In the genomic region with DNA sequence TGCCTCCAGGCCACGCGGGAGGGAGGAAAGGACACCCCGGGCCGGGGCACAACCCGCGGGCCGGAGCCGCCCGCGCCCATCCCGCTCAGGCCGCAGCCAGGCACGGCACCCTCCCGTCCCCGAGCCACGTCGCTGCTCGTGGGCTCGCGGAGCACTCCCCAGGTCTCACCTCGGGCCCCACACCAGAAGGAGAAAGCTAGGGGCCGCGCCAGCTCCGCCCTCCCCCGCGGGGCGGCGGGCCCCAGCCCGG, we compare ENCODE assay signal across 8 cellular contexts. TPM values are rescaled to one million over a fixed set of nuclear protein-coding genes. Genes with fewer than 3 reads are reported as not detected.
DNase-seq lines count a peak whose midpoint lies in the region; ATAC-seq and TF ChIP-seq lines count a peak whose summit lies in the region.

No MANE protein-coding gene starts in this region.

- H3K4me1 ChIP-seq in Peyer's patch = peaks cover 0 to 51% (median 14%) of the 10 kb centered on the region in 4 donors

- no peaks in the 10 kb centered on the region for H3K9me3 ChIP-seq in Peyer's patch

- peak overlapping the region; percentile 72 to 90 (median 80) for H3K4me3 ChIP-seq in Peyer's patch
- peak overlapping the region; percentile 90 for H3K4me3 ChIP-seq in fibroblast of mammary gland (ENCODE audit: control insufficient read depth, low read depth, low read length)
- H3K4me3 ChIP-seq in skeletal muscle cell (ENCODE audit: low read depth, low read length) = peak overlapping the region; percentile 66

- peak; percentile 11 for ATAC-seq in GM18519 (IDR thresholded peaks at IDR 0.05; ENCODE audit: low FRiP score, unreplicated experiment)
- ATAC-seq in HG03045 (IDR thresholded peaks at IDR 0.05; ENCODE audit: unreplicated experiment) = no peak
- ATAC-seq in GM21786 (IDR thresholded peaks at IDR 0.05; ENCODE audit: unreplicated experiment) = no peak

- no peaks in the 10 kb centered on the region for H3K36me3 ChIP-seq in Peyer's patch

- peak overlapping the region; percentile 94 to 99 (median 96) for H3K27ac ChIP-seq in Peyer's patch

- TF ChIP-seq CTCF in Peyer's patch (IDR thresholded peaks at IDR 0.05) = peak in 2 of 6 experiments; percentile 18 to 21
- no peak for TF ChIP-seq CTCF in fibroblast of mammary gland (conservative IDR thresholded peaks at IDR 0.05; ENCODE audit: control insufficient read depth, insufficient read depth, low read depth, low read length)

- no peaks in the 10 kb centered on the region for H3K27me3 ChIP-seq in Peyer's patch

- no peak for DNase-seq in Peyer's patch
- DNase-seq in fibroblast of mammary gland (ENCODE audit: low read depth) = no peak
- no peak for DNase-seq in skeletal muscle cell (ENCODE audit: low read depth)
- no peak for DNase-seq in GDM1 (lab: John Stamatoyannopoulos, UW)
- DNase-seq in activated CD8-positive, alpha-beta memory T cell treated with anti-CD3 and anti-CD28 coated beads for 24 hours = no peak

- peak in 1 of 2 donors; percentile 81 for TF ChIP-seq POLR2A in Peyer's patch (IDR thresholded peaks at IDR 0.05)

RNA-seq across cellular contexts. Expression of gene HDLBP, which starts 0.6 kb away (rescaled TPM):
- 100 to 1,000 TPM; 361 to 651 (median 454) TPM for total RNA-seq in Peyer's patch

RNA-seq across cellular contexts. Expression of gene SEPTIN2, which starts 0.9 kb away (rescaled TPM):
- total RNA-seq in Peyer's patch = 100 to 1,000 TPM; 175 to 281 (median 193) TPM

RNA-seq across cellular contexts. Expression of gene FARP2, which starts 41.2 kb away (rescaled TPM):
- total RNA-seq in Peyer's patch = 100 to 1,000 TPM; 107 to 169 (median 140) TPM
